ENCODE assay signal across 32 cellular contexts in the genomic region with DNA sequence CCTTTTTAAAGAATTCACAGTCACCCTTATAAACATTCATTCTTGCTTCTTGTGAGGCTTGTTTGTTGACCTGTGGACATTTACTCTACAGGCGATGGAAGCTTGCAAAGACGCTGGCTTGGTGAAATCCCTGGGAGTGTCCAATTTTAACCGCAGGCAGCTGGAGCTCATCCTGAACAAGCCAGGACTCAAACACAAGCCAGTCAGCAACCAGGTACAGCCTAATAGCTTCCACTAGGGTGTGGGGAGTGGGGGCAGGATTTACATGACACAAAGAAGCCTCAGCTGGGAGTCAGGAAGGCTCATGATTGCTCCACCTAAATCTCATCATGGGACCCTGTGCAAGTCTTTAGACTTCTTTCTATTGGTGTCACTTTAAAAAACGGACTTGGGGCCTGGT. TPM values are rescaled to one million over a fixed set of nuclear protein-coding genes. Genes with fewer than 3 reads are reported as not detected.
"Had no signal": no experiment of that assay in that cellular context is flagged by ENCODE, and none has a peak within 500 bp of the region (broad histone marks: within the 10 kb centered on the region; RNA-seq: fewer than 3 reads in every experiment).

No MANE protein-coding gene starts in this region.

- H3K27me3 ChIP-seq: cardiac muscle cell, esophagus muscularis mucosa, gastrocnemius medialis, neutrophil, ovary, transverse colon had no signal

- H3K36me3 ChIP-seq: cardiac muscle cell, esophagus muscularis mucosa, gastrocnemius medialis, neutrophil, ovary, prostate gland, transverse colon had no signal

- FAIRE-seq: endothelial cell of umbilical vein, keratinocyte, urothelium cell line had no signal

- H3K4me1 ChIP-seq: esophagus muscularis mucosa, gastrocnemius medialis, prostate gland, transverse colon had no signal

- H3K9me3 ChIP-seq: esophagus muscularis mucosa, gastrocnemius medialis, neutrophil, ovary, prostate gland, transverse colon had no signal

- H3K4me3 ChIP-seq: cardiac muscle cell, esophagus muscularis mucosa, gastrocnemius medialis, lung, ovary, prostate gland, transverse colon had no signal

- ATAC-seq: activated CD4-positive, alpha-beta T cell treated with anti-CD3 and anti-CD28 coated beads for 36 hours; gastrocnemius medialis; natural killer cell; stimulated activated naive B cell treated with anti-CD40 and anti-IgM and Interleukin-4, amounts not matched to agents 10 μg/mL and 1 μg/mL and 100 μg/mL, for 72 hours had no signal

- H3K27ac ChIP-seq: cardiac muscle cell, esophagus muscularis mucosa, gastrocnemius medialis, neutrophil, ovary, prostate gland, transverse colon had no signal

- DNase-seq: activated B cell treated with CpG ODN at 0.5 μM for 24 hours; activated CD4-positive, alpha-beta T cell treated with anti-CD3 and anti-CD28 coated beads for 36 hours; activated CD4-positive, alpha-beta T cell treated with anti-CD3 and anti-CD28 coated beads, Interleukin-2, amount 50 U/mL, for 4 hours; activated CD8-positive, alpha-beta memory T cell treated with anti-CD3 and anti-CD28 coated beads for 24 hours; activated CD8-positive, alpha-beta memory T cell treated with anti-CD3 and anti-CD28 coated beads, Interleukin-2, amount 50 U/mL, for 4 hours; activated naive CD4-positive, alpha-beta T cell treated with Interleukin-2 at 50 U/mL for 16 hours; activated naive CD8-positive, alpha-beta T cell treated with anti-CD3 and anti-CD28 coated beads, Interleukin-2, amount 10 ng/mL, durations not matched to agents 7 days and 5 days; activated T-cell treated with anti-CD3 and anti-CD28 coated beads, Interleukin-2, amount 50 U/mL, for 24 hours; amygdala; effector CD4-positive, alpha-beta T cell; gastrocnemius medialis; hippocampal formation; natural killer cell; ovary; stimulated activated CD4-positive, alpha-beta T cell treated with anti-CD3 and anti-CD28 coated beads, Interleukin-2, amount 100 ng/mL, for 48 hours; stimulated activated CD8-positive, alpha-beta memory T cell treated with anti-CD3 and anti-CD28 coated beads, Interleukin-4, amount 100 ng/mL, for 48 hours; stimulated activated naive B cell treated with anti-CD40 and anti-IgM and Interleukin-4, amounts not matched to agents 10 μg/mL and 1 μg/mL and 100 μg/mL, for 72 hours; T1000; transverse colon had no signal

RNA-seq across cellular contexts. Expression of a gene that starts 29.0 kb away (rescaled TPM):
- total RNA-seq: activated B cell treated with CpG ODN at 0.5 μM for 24 hours; activated CD4-positive, alpha-beta T cell treated with anti-CD3 and anti-CD28 coated beads for 36 hours; activated naive CD8-positive, alpha-beta T cell treated with anti-CD3 and anti-CD28 coated beads, Interleukin-2, amount 10 ng/mL, durations not matched to agents 7 days and 5 days; activated T-helper 2 cell treated with anti-CD3 and anti-CD28 coated beads, Interferon-gamma antibody, Interleukin-2, Interleukin-4, amounts not matched to agents 10 μg/mL and 5 μg/mL and 100 μg/mL, durations not matched to agents 14 hours and 24 hours and 36 hours; cardiac muscle cell; chondrocyte; endothelial cell of umbilical vein; esophagus muscularis mucosa; lung; mesothelial cell of epicardium; natural killer cell; ovary; prostate gland; T-helper 1 cell treated with Interleukin-12 subunit alpha and Interleukin-12 subunit beta and Interleukin-4 antibody, amounts not matched to agents 30 ng/mL and 1 ng/mL, for 36 hours; temporal lobe; transverse colon had no signal
- polyA plus RNA-seq: endothelial cell of umbilical vein, keratinocyte, lung, ovary had no signal
